ENCODE assay signal across 8 cellular contexts in genomic region chr3:50194128-50194902, GRCh38. TPM values are rescaled to one million over a fixed set of nuclear protein-coding genes. Genes with fewer than 3 reads are reported as not detected.
DNase-seq lines count a peak whose midpoint lies in the region; ATAC-seq, FAIRE-seq and TF ChIP-seq lines count a peak whose summit lies in the region.

No MANE protein-coding gene starts in this region.

- no peaks in the 10 kb centered on the region for H3K4me1 ChIP-seq in keratinocyte (ENCODE audit: control insufficient read depth, extremely low read depth, insufficient read depth, low read length)

- H3K36me3 ChIP-seq in WERI-Rb-1 (no peaks in the 10 kb centered on the region), keratinocyte (ENCODE audit: control insufficient read depth in 2 of 2, extremely low read depth in 1 of 2, insufficient read depth in 2 of 2, low read length in 2 of 2) (no peaks in the 10 kb centered on the region)

- no peaks in the 10 kb centered on the region for H3K9me1 ChIP-seq in keratinocyte (ENCODE audit: control insufficient read depth, extremely low read depth, insufficient read depth, low read length)

- H3K4me3 Mint-ChIP-seq in IgD-negative memory B cell (peak overlapping the region; percentile 35 to 75 (median 52)), brain (no peak overlapping the region)

- dilution Hi-C loops in keratinocyte (cut with MboI; ENCODE audit: extremely low pct_ligation_motif_present, low sequenced_read_pairs): no loop called here

- H3K9me3 Mint-ChIP-seq in IgD-negative memory B cell (no peaks in the 10 kb centered on the region), brain (no peaks in the 10 kb centered on the region)

- peak; percentile 95 for TF ChIP-seq CTCF in WERI-Rb-1 (IDR thresholded peaks at IDR 0.05; ENCODE audit: low read depth, low read length)
- TF ChIP-seq CTCF in brain (conservative IDR thresholded peaks at IDR 0.05): peak; percentile 90 to 93
- TF ChIP-seq CTCF in keratinocyte (optimal IDR thresholded peaks at IDR 0.05 in 1 of 3, IDR thresholded peaks at IDR 0.05 in 1 of 3, conservative IDR thresholded peaks at IDR 0.05 in 1 of 3; ENCODE audit: extremely low read depth in 1 of 3, insufficient read depth in 2 of 3, low read length in 3 of 3): peak in 2 of 3 experiments; percentile 69 to 92

- H3K9me3 ChIP-seq in WERI-Rb-1 (ENCODE audit: severe bottlenecking) (no peaks in the 10 kb centered on the region), keratinocyte (ENCODE audit: control insufficient read depth, low read depth, low read length) (no peaks in the 10 kb centered on the region)

- no peak overlapping the region for H3K4me2 ChIP-seq in keratinocyte (ENCODE audit: control insufficient read depth, extremely low read depth, insufficient read depth, low read depth, low read length)

- H2AFZ ChIP-seq in keratinocyte (ENCODE audit: control insufficient read depth, low read length): no peak overlapping the region

- ATAC-seq in GM19023 (IDR thresholded peaks at IDR 0.05; ENCODE audit: unreplicated experiment) (no peak), HG02938 (IDR thresholded peaks at IDR 0.05; ENCODE audit: unreplicated experiment) (no peak)

- H3K4me1 Mint-ChIP-seq in IgD-negative memory B cell (peaks cover 3 to 10% (median 10%) of the 10 kb centered on the region in 3 donors), brain (peaks cover 9% of the 10 kb centered on the region)

- H3K36me3 Mint-ChIP-seq in IgD-negative memory B cell: no peaks in the 10 kb centered on the region
- H3K36me3 Mint-ChIP-seq in brain: no peaks in the 10 kb centered on the region

- peak; percentile 63 for FAIRE-seq in keratinocyte (lab: Jason Lieb, UNC)

- peaks cover 9% of the 10 kb centered on the region for H4K20me1 ChIP-seq in keratinocyte (ENCODE audit: control insufficient read depth, extremely low read depth, insufficient read depth, low read length)

- no peaks in the 10 kb centered on the region for H3K27me3 ChIP-seq in WERI-Rb-1 (ENCODE audit: insufficient read depth, low read depth, severe bottlenecking)
- H3K27me3 ChIP-seq in keratinocyte (ENCODE audit: control insufficient read depth, extremely low read depth, insufficient read depth, low read length): peaks cover 32% of the 10 kb centered on the region

- H3K4me3 ChIP-seq in WERI-Rb-1 (ENCODE audit: low read depth, low read length): no peak overlapping the region
- no peak overlapping the region for H3K4me3 ChIP-seq in keratinocyte (ENCODE audit: control insufficient read depth in 2 of 3, extremely low read depth in 1 of 3, insufficient read depth in 2 of 3, low read depth in 1 of 3, low read length in 3 of 3)

- peaks cover 16% of the 10 kb centered on the region for H3K27me3 Mint-ChIP-seq in IgD-negative memory B cell
- H3K27me3 Mint-ChIP-seq in brain: peaks cover 14% of the 10 kb centered on the region

- H3K79me2 ChIP-seq in keratinocyte (ENCODE audit: control insufficient read depth, insufficient read depth, low read length): no peaks in the 10 kb centered on the region

- no peak overlapping the region for H3K9ac ChIP-seq in keratinocyte (ENCODE audit: control insufficient read depth, extremely low read depth, insufficient read depth, low read length)

- DNase-seq in D341Med (ENCODE audit: low spot score) (peak; percentile 87), WERI-Rb-1 (peak; percentile 87), keratinocyte (ENCODE audit: low read depth, low spot score) (no peak)
- DNase-seq in stimulated activated CD4-positive, alpha-beta T cell treated with anti-CD3 and anti-CD28 coated beads, Interleukin-1b, Interleukin-23, amount 100 ng/mL, for 4 hours (ENCODE audit: low read depth in 2 of 2): peak; percentile 80 to 93

- H3K27ac Mint-ChIP-seq in IgD-negative memory B cell (peak overlapping the region in 2 of 3 donors; percentile 25 to 53), brain (no peak overlapping the region)

- H3K27ac ChIP-seq in WERI-Rb-1 (no peak overlapping the region), keratinocyte (ENCODE audit: control insufficient read depth, insufficient read depth, low read length) (no peak overlapping the region)

RNA-seq across cellular contexts. Expression of gene GNAT1, which starts 2.9 kb away (rescaled TPM):
- polyA plus RNA-seq in IgD-negative memory B cell (not detected), brain (ENCODE audit: insufficient read depth, low read depth, low replicate concordance) (0.59 TPM), keratinocyte (0.05 to 0.12 TPM in 2 of 3 replicates, not detected in the other)
- not detected for polyA plus RNA-seq in keratinocyte (2011; ENCODE audit: low read depth)
- polyA plus RNA-seq in keratinocyte (2011; cell fraction: cytosol; rRNA removed): not detected in 2 replicates
- polyA plus RNA-seq in keratinocyte (2011; cell fraction: nucleus; rRNA removed): 0.40 and 0.56 TPM in 2 replicates
- polyA plus RNA-seq in keratinocyte (2012; ENCODE audit: low replicate concordance): not detected in 2 replicates
- 0.13 to 0.86 TPM in 2 of 3 replicates, not detected in the other for polyA minus RNA-seq in keratinocyte
- polyA minus RNA-seq in keratinocyte (2011; cell fraction: cytosol; rRNA and poly(A)+ RNA removed): not detected
- 0.32 and 0.47 TPM in 2 replicates for polyA minus RNA-seq in keratinocyte (2011; cell fraction: nucleus; rRNA and poly(A)+ RNA removed)

RNA-seq across cellular contexts. Expression of gene SLC38A3, which starts 10.8 kb away (rescaled TPM):
- polyA plus RNA-seq in IgD-negative memory B cell (not detected), brain (ENCODE audit: insufficient read depth, low read depth, low replicate concordance) (18.3 TPM), keratinocyte (not detected in 3 replicates)
- 0.22 TPM for polyA plus RNA-seq in keratinocyte (2011; ENCODE audit: low read depth)
- 0.02 and 0.12 TPM in 2 replicates for polyA plus RNA-seq in keratinocyte (2011; cell fraction: cytosol; rRNA removed)
- 0.12 and 0.36 TPM in 2 replicates for polyA plus RNA-seq in keratinocyte (2011; cell fraction: nucleus; rRNA removed)
- polyA plus RNA-seq in keratinocyte (2012; ENCODE audit: low replicate concordance): 0.39 TPM in 1 of 2 replicates, not detected in the other
- not detected in 3 replicates for polyA minus RNA-seq in keratinocyte
- polyA minus RNA-seq in keratinocyte (2011; cell fraction: cytosol; rRNA and poly(A)+ RNA removed): not detected
- 0.32 TPM in 1 of 2 replicates, not detected in the other for polyA minus RNA-seq in keratinocyte (2011; cell fraction: nucleus; rRNA and poly(A)+ RNA removed)

RNA-seq across cellular contexts. Expression of gene SEMA3F, which starts 39.2 kb away (rescaled TPM):
- polyA plus RNA-seq in IgD-negative memory B cell: not detected
- polyA plus RNA-seq in brain (ENCODE audit: insufficient read depth, low read depth, low replicate concordance): 15.3 TPM
- 72.8 to 115 TPM (median 102 TPM) in 3 replicates for polyA plus RNA-seq in keratinocyte
- polyA plus RNA-seq in keratinocyte (2011; ENCODE audit: low read depth): 60.9 TPM
- 49.7 and 82.2 TPM in 2 replicates for polyA plus RNA-seq in keratinocyte (2011; cell fraction: cytosol; rRNA removed)
- polyA plus RNA-seq in keratinocyte (2011; cell fraction: nucleus; rRNA removed): 173 and 208 TPM in 2 replicates
- polyA plus RNA-seq in keratinocyte (2012; ENCODE audit: low replicate concordance): 94.6 and 131 TPM in 2 replicates
- 197 to 339 TPM (median 220 TPM) in 3 replicates for polyA minus RNA-seq in keratinocyte
- polyA minus RNA-seq in keratinocyte (2011; cell fraction: cytosol; rRNA and poly(A)+ RNA removed): 180 TPM
- polyA minus RNA-seq in keratinocyte (2011; cell fraction: nucleus; rRNA and poly(A)+ RNA removed): 209 and 249 TPM in 2 replicates

RNA-seq across cellular contexts. Expression of gene GNAI2, which starts 41.7 kb away (rescaled TPM):
- 689 TPM for polyA plus RNA-seq in IgD-negative memory B cell
- 348 TPM for polyA plus RNA-seq in brain (ENCODE audit: insufficient read depth, low read depth, low replicate concordance)
- 268 to 419 TPM (median 341 TPM) in 3 replicates for polyA plus RNA-seq in keratinocyte
- 90.9 TPM for polyA plus RNA-seq in keratinocyte (2011; ENCODE audit: low read depth)
- 360 and 497 TPM in 2 replicates for polyA plus RNA-seq in keratinocyte (2011; cell fraction: cytosol; rRNA removed)
- polyA plus RNA-seq in keratinocyte (2011; cell fraction: nucleus; rRNA removed): 163 and 215 TPM in 2 replicates
- polyA plus RNA-seq in keratinocyte (2012; ENCODE audit: low replicate concordance): 96.9 and 241 TPM in 2 replicates
- polyA minus RNA-seq in keratinocyte: 357 to 545 TPM (median 495 TPM) in 3 replicates
- 236 TPM for polyA minus RNA-seq in keratinocyte (2011; cell fraction: cytosol; rRNA and poly(A)+ RNA removed)
- polyA minus RNA-seq in keratinocyte (2011; cell fraction: nucleus; rRNA and poly(A)+ RNA removed): 63.3 and 89.7 TPM in 2 replicates

Comparison
In these comparisons a context has a peak if more than half of its experiments do, and no peak if none do; other contexts are left out.
1. H3K27ac Mint-ChIP-seq: peak in IgD-negative memory B cell (2 of 3); none in brain (0 of 5).
2. H3K4me3 Mint-ChIP-seq: peak in IgD-negative memory B cell (4 of 4); none in brain (0 of 5).
3. RNA of gene SLC38A3, which starts 10.8 kb away (polyA plus RNA-seq): 18.3 TPM in brain (single experiment); 0.02 to 0.39 TPM in keratinocyte and not detected in IgD-negative memory B cell (single experiment); every median in the first group is over 10 times any median in the second.
4. RNA of gene SEMA3F, which starts 39.2 kb away (polyA plus RNA-seq): 49.7 to 208 TPM in keratinocyte and 15.3 TPM in brain (single experiment); not detected in IgD-negative memory B cell (single experiment); every median in the first group is over 10 times any median in the second.
5. Peak in every context shown above with its lines, with median percentiles within 50 percentile points of each other: CTCF ChIP-seq.